ENCODE assay signal across 19 cellular contexts in genomic region chr4:140947507-140947906, GRCh38.
DNase-seq lines count a peak whose midpoint lies in the region; TF ChIP-seq lines count a peak whose summit lies in the region.
"Had no signal": no experiment of that assay in that cellular context is flagged by ENCODE, and none has a peak within 500 bp of the region (broad histone marks: within the 10 kb centered on the region; RNA-seq: fewer than 3 reads in every experiment).

No MANE protein-coding gene starts in this region.

- H3K27me3 ChIP-seq in brain microvascular endothelial cell (replicated peaks): no peaks in the 10 kb centered on the region
- H3K27me3 ChIP-seq in sigmoid colon: no peaks in the 10 kb centered on the region
- no peaks in the 10 kb centered on the region for H3K27me3 ChIP-seq in vagina

- H3K4me1 ChIP-seq in sigmoid colon: peaks cover 0 to 52% (median 47%) of the 10 kb centered on the region in 4 donors
- H3K4me1 ChIP-seq in vagina: peaks cover 13% of the 10 kb centered on the region
- H3K4me1 ChIP-seq: lower lobe of right lung, parathyroid adenoma had no signal

- no peak for TF ChIP-seq POLR2A in sigmoid colon (IDR thresholded peaks at IDR 0.05)
- no peak for TF ChIP-seq POLR2A in vagina (IDR thresholded peaks at IDR 0.05)

- DNase-seq in NCI-H69 (lab: John Stamatoyannopoulos, UW) (peak; percentile 29), brain microvascular endothelial cell (peak; percentile 72), fibroblast of peridontal ligament (ENCODE audit: extremely low read depth) (peak; percentile 23), sigmoid colon (peak; percentile 94), GF-D8 (lab: John Stamatoyannopoulos, UW) (no peak), vagina (ENCODE audit: extremely low spot score in 2 of 2) (no peak), NCI-H526 (lab: John Stamatoyannopoulos, UW) (no peak)
- DNase-seq: activated CD4-positive, alpha-beta T cell treated with anti-CD3 and anti-CD28 coated beads, Interleukin-2, amount 50 U/mL, for 4 hours; activated naive CD4-positive, alpha-beta T cell treated with anti-CD3 and anti-CD28 coated beads for 36 hours; lower lobe of right lung; naive thymus-derived CD4-positive, alpha-beta T cell; NCI-H1092; NCI-H2171; stimulated activated CD4-positive, alpha-beta T cell treated with anti-CD3 and anti-CD28 coated beads, Interleukin-2, amount 100 ng/mL, for 48 hours; T-helper 1 cell had no signal

- H3K36me3 ChIP-seq in brain microvascular endothelial cell (replicated peaks): no peaks in the 10 kb centered on the region
- no peaks in the 10 kb centered on the region for H3K36me3 ChIP-seq in sigmoid colon
- H3K36me3 ChIP-seq in vagina: no peaks in the 10 kb centered on the region
- H3K36me3 ChIP-seq: lower lobe of right lung had no signal

- in situ Hi-C loops in brain microvascular endothelial cell (cut with HindIII; ENCODE audit: low pct_ligation_motif_present, low sequenced_read_pairs): no loop called here

- TF ChIP-seq EP300 in sigmoid colon (IDR thresholded peaks at IDR 0.05): peak; percentile 63 to 94 (median 75)

- WGBS in sigmoid colon, 2 donors: 74 to 82% methylated on average over 7 of the region's 7 CpGs

- TF ChIP-seq CTCF in brain microvascular endothelial cell (IDR thresholded peaks at IDR 0.05; ENCODE audit: low read depth, low read length, missing control alignments) (no peak), sigmoid colon (IDR thresholded peaks at IDR 0.05) (no peak), vagina (IDR thresholded peaks at IDR 0.05) (no peak)

- H3K27ac ChIP-seq in brain microvascular endothelial cell (peak overlapping the region; percentile 20), sigmoid colon (peak overlapping the region; percentile 55 to 80 (median 78)), vagina (no peak overlapping the region)
- H3K27ac ChIP-seq: coronary artery, epithelial cell of prostate, lower lobe of right lung, parathyroid adenoma had no signal

- H3K9me3 ChIP-seq in sigmoid colon: no peaks in the 10 kb centered on the region
- no peaks in the 10 kb centered on the region for H3K9me3 ChIP-seq in vagina
- H3K9me3 ChIP-seq: lower lobe of right lung had no signal

- no peak overlapping the region for H3K4me3 ChIP-seq in brain microvascular endothelial cell (ENCODE audit: low read depth, low read length)
- H3K4me3 ChIP-seq in sigmoid colon: no peak overlapping the region
- no peak overlapping the region for H3K4me3 ChIP-seq in vagina
- H3K4me3 ChIP-seq: coronary artery, K562, lower lobe of right lung had no signal

- intact Hi-C loops in sigmoid colon (cut with DNase I) (loop anchor here (5.0 kb wide), 1 partner anchor 45 kb away; no protein-coding TSS in a partner anchor), vagina (cut with DNase I) (no loop called here)

Comparison
In these comparisons a context has a peak if more than half of its experiments do, and no peak if none do; other contexts are left out.
1. DNase-seq: peak in NCI-H69 (single experiment), brain microvascular endothelial cell (single experiment), fibroblast of peridontal ligament (single experiment) and sigmoid colon (single experiment); none in GF-D8 (single experiment), vagina (0 of 2) and NCI-H526 (0 of 2).